8 cellular contexts compared by ENCODE assay signal in the genomic region with DNA sequence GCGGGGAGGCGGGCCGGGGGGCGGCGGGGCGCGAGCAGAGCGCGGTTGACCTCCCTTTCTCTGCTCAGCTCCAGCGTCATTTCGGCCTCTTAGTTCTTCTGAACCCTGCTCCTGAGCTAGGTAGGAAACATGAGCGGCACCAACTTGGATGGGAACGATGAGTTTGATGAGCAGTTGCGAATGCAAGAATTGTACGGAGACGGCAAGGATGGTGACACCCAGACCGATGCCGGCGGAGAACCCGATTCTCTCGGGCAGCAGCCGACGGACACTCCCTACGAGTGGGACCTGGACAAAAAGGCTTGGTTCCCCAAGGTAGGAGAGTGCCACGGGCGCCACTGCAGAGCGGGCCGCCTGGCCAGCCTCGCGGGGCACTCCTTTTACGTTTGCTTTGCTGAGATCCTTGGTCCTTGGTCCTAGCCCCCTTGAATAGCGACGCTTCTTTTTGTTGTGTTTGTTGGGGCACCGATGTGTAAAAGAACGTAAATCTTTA. TPM values are rescaled to one million over a fixed set of nuclear protein-coding genes. Genes with fewer than 3 reads are reported as not detected.
DNase-seq lines count a peak whose midpoint lies in the region; ATAC-seq and TF ChIP-seq lines count a peak whose summit lies in the region.

A gene with protein sequence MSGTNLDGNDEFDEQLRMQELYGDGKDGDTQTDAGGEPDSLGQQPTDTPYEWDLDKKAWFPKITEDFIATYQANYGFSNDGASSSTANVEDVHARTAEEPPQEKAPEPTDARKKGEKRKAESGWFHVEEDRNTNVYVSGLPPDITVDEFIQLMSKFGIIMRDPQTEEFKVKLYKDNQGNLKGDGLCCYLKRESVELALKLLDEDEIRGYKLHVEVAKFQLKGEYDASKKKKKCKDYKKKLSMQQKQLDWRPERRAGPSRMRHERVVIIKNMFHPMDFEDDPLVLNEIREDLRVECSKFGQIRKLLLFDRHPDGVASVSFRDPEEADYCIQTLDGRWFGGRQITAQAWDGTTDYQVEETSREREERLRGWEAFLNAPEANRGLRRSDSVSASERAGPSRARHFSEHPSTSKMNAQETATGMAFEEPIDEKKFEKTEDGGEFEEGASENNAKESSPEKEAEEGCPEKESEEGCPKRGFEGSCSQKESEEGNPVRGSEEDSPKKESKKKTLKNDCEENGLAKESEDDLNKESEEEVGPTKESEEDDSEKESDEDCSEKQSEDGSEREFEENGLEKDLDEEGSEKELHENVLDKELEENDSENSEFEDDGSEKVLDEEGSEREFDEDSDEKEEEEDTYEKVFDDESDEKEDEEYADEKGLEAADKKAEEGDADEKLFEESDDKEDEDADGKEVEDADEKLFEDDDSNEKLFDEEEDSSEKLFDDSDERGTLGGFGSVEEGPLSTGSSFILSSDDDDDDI (plus strand): TSS at position 37 of the 493 bp plus-strand sequence. CDS start 93 bp downstream, at position 130.

- ATAC-seq in HG03175 (IDR thresholded peaks at IDR 0.05; ENCODE audit: unreplicated experiment) = peak; percentile 16

- H3K27me3 ChIP-seq in trophoblast cell (ENCODE audit: insufficient read depth, low read length) = no peaks in the 10 kb centered on the region

- no peak for DNase-seq in activated naive CD4-positive, alpha-beta T cell treated with anti-CD3 and anti-CD28 coated beads, Interleukin-2, amount 10 ng/mL, durations not matched to agents 7 days and 5 days
- no peak for DNase-seq in activated naive CD4-positive, alpha-beta T cell treated with Interleukin-2 at 50 U/mL for 16 hours
- DNase-seq in activated CD4-positive, alpha-beta memory T cell treated with anti-CD3 and anti-CD28 coated beads, Interleukin-2, amount 10 ng/mL, durations not matched to agents 7 days and 5 days = no peak
- DNase-seq in glutamatergic neuron (peak; percentile 26), trophoblast cell (peak in 1 of 2 donors; percentile 25), DMS153 treated with DMSO at 0.1 percent for 48 hours (lab: John Stamatoyannopoulos, UW; ENCODE audit: unreplicated experiment) (no peak), GDM1 (lab: John Stamatoyannopoulos, UW) (no peak)

- H3K4me3 ChIP-seq in trophoblast cell (ENCODE audit: low read depth, low read length) = peak within 1 kb of the TSS; percentile 92

- no peak for TF ChIP-seq CTCF in glutamatergic neuron (IDR thresholded peaks at IDR 0.05; ENCODE audit: partially characterized antibody, unreplicated experiment)

- H3K36me3 ChIP-seq in trophoblast cell (ENCODE audit: control insufficient read depth in 1 of 2, insufficient read depth in 2 of 2, low read length in 2 of 2) = peaks cover 0 to 2% of the 10 kb centered on the region in 2 experiments

- no peak within 1 kb of the TSS for H2BK12ac ChIP-seq in trophoblast cell (ENCODE audit: low read length)

- peaks cover 10% of the 10 kb centered on the region for H3K36me3 Mint-ChIP-seq in activated naive CD4-positive, alpha-beta T cell treated with anti-CD3 and anti-CD28 coated beads, Interleukin-2, amount 10 ng/mL, durations not matched to agents 7 days and 5 days
- H3K36me3 Mint-ChIP-seq in activated CD4-positive, alpha-beta memory T cell treated with anti-CD3 and anti-CD28 coated beads, Interleukin-2, amount 10 ng/mL, durations not matched to agents 7 days and 5 days (ENCODE audit: low read depth) = peaks cover 19% of the 10 kb centered on the region
- no peaks in the 10 kb centered on the region for H3K36me3 Mint-ChIP-seq in glutamatergic neuron (ENCODE audit: unreplicated experiment)

- CTCF ChIA-PET in activated naive CD4-positive, alpha-beta T cell treated with anti-CD3 and anti-CD28 coated beads, Interleukin-2, amount 10 ng/mL, durations not matched to agents 7 days and 5 days (lab: Charles Lee) = interaction anchor here (1.6 to 3.0 kb wide), 2 partner anchors 79 to 80 kb away, joined by 6 to 9 read pairs; no protein-coding TSS in a partner anchor
- CTCF ChIA-PET in activated CD4-positive, alpha-beta memory T cell treated with anti-CD3 and anti-CD28 coated beads, Interleukin-2, amount 10 ng/mL, durations not matched to agents 7 days and 5 days (lab: Charles Lee) = interaction anchor here (1.0 to 2.1 kb wide), 2 partner anchors 80 to 213 kb away, joined by 3 to 12 read pairs; no protein-coding TSS in a partner anchor

- H3K14ac ChIP-seq in trophoblast cell (ENCODE audit: low read length) = peak within 1 kb of the TSS; percentile 85

- H3K23ac ChIP-seq in trophoblast cell (ENCODE audit: low read length) = no peak within 1 kb of the TSS

- H3K79me2 ChIP-seq in trophoblast cell (ENCODE audit: control insufficient read depth, insufficient read depth, low read length, poor library complexity) = peaks cover 2% of the 10 kb centered on the region

- H2AK5ac ChIP-seq in trophoblast cell (ENCODE audit: low read length) = peak within 1 kb of the TSS; percentile 54

- WGBS in trophoblast cell (ENCODE audit: extremely low coverage, insufficient coverage, insufficient read length) = no CpG with 5 or more reads among the region's 35 CpGs

- no peaks in the 10 kb centered on the region for H3K4me1 ChIP-seq in trophoblast cell (ENCODE audit: control insufficient read depth in 1 of 2, insufficient read depth in 2 of 2, low read length in 2 of 2)

- peak within 1 kb of the TSS; percentile 94 for H2BK5ac ChIP-seq in trophoblast cell (ENCODE audit: low read depth, low read length, poor library complexity)

- H3K79me1 ChIP-seq in trophoblast cell (ENCODE audit: low read length) = peaks cover 10% of the 10 kb centered on the region

- H3K27ac Mint-ChIP-seq in activated naive CD4-positive, alpha-beta T cell treated with anti-CD3 and anti-CD28 coated beads, Interleukin-2, amount 10 ng/mL, durations not matched to agents 7 days and 5 days = peak within 1 kb of the TSS; percentile 97
- H3K27ac Mint-ChIP-seq in activated CD4-positive, alpha-beta memory T cell treated with anti-CD3 and anti-CD28 coated beads, Interleukin-2, amount 10 ng/mL, durations not matched to agents 7 days and 5 days = peak within 1 kb of the TSS; percentile 97
- H3K27ac Mint-ChIP-seq in glutamatergic neuron (ENCODE audit: unreplicated experiment) = peak within 1 kb of the TSS; percentile 93

- H4K8ac ChIP-seq in trophoblast cell (ENCODE audit: low read depth, low read length) = peak within 1 kb of the TSS; percentile 95

- H3K27ac ChIP-seq in trophoblast cell (ENCODE audit: low read depth, low read length) = peak within 1 kb of the TSS; percentile 98

- POLR2A ChIA-PET in activated CD4-positive, alpha-beta memory T cell treated with anti-CD3 and anti-CD28 coated beads, Interleukin-2, amount 10 ng/mL, durations not matched to agents 7 days and 5 days (lab: Charles Lee) = interaction anchor here (0.6 to 2.7 kb wide), 11 partner anchors 9 to 381 kb away, joined by 3 to 23 read pairs (median 5); no protein-coding TSS in a partner anchor

- peak within 1 kb of the TSS; percentile 92 for H4K91ac ChIP-seq in trophoblast cell (ENCODE audit: low read depth, low read length)

- H2AFZ ChIP-seq in trophoblast cell (ENCODE audit: insufficient read depth, low read length, poor library complexity) = peak within 1 kb of the TSS; percentile 93

- no peak within 1 kb of the TSS for H3K4ac ChIP-seq in trophoblast cell (ENCODE audit: low read depth, low read length)

- peak within 1 kb of the TSS; percentile 83 for H2BK120ac ChIP-seq in trophoblast cell (ENCODE audit: insufficient read depth, low read length, poor library complexity)

- peak within 1 kb of the TSS; percentile 97 for H3K18ac ChIP-seq in trophoblast cell (ENCODE audit: low read length)

- no peaks in the 10 kb centered on the region for H3K9me3 ChIP-seq in trophoblast cell (ENCODE audit: insufficient read depth, low read depth, low read length)

- H3K4me3 Mint-ChIP-seq in activated naive CD4-positive, alpha-beta T cell treated with anti-CD3 and anti-CD28 coated beads, Interleukin-2, amount 10 ng/mL, durations not matched to agents 7 days and 5 days = peak within 1 kb of the TSS; percentile 95
- peak within 1 kb of the TSS; percentile 88 for H3K4me3 Mint-ChIP-seq in activated CD4-positive, alpha-beta memory T cell treated with anti-CD3 and anti-CD28 coated beads, Interleukin-2, amount 10 ng/mL, durations not matched to agents 7 days and 5 days
- H3K4me3 Mint-ChIP-seq in glutamatergic neuron (ENCODE audit: unreplicated experiment) = peak within 1 kb of the TSS; percentile 94

- H3K9me3 Mint-ChIP-seq in activated naive CD4-positive, alpha-beta T cell treated with anti-CD3 and anti-CD28 coated beads, Interleukin-2, amount 10 ng/mL, durations not matched to agents 7 days and 5 days = no peaks in the 10 kb centered on the region
- no peaks in the 10 kb centered on the region for H3K9me3 Mint-ChIP-seq in activated CD4-positive, alpha-beta memory T cell treated with anti-CD3 and anti-CD28 coated beads, Interleukin-2, amount 10 ng/mL, durations not matched to agents 7 days and 5 days
- no peaks in the 10 kb centered on the region for H3K9me3 Mint-ChIP-seq in glutamatergic neuron (ENCODE audit: unreplicated experiment)

- H3K9ac ChIP-seq in trophoblast cell (ENCODE audit: low read length) = peak within 1 kb of the TSS; percentile 97

- H3K27me3 Mint-ChIP-seq in activated naive CD4-positive, alpha-beta T cell treated with anti-CD3 and anti-CD28 coated beads, Interleukin-2, amount 10 ng/mL, durations not matched to agents 7 days and 5 days = peaks cover under 1% of the 10 kb centered on the region
- H3K27me3 Mint-ChIP-seq in activated CD4-positive, alpha-beta memory T cell treated with anti-CD3 and anti-CD28 coated beads, Interleukin-2, amount 10 ng/mL, durations not matched to agents 7 days and 5 days = peaks cover 2% of the 10 kb centered on the region
- H3K27me3 Mint-ChIP-seq in glutamatergic neuron (ENCODE audit: unreplicated experiment) = no peaks in the 10 kb centered on the region

- H4K12ac ChIP-seq in trophoblast cell (ENCODE audit: low read depth, low read length) = peak within 1 kb of the TSS; percentile 87

- peaks cover 30% of the 10 kb centered on the region for H3K4me1 Mint-ChIP-seq in activated naive CD4-positive, alpha-beta T cell treated with anti-CD3 and anti-CD28 coated beads, Interleukin-2, amount 10 ng/mL, durations not matched to agents 7 days and 5 days
- H3K4me1 Mint-ChIP-seq in activated CD4-positive, alpha-beta memory T cell treated with anti-CD3 and anti-CD28 coated beads, Interleukin-2, amount 10 ng/mL, durations not matched to agents 7 days and 5 days = peaks cover 36% of the 10 kb centered on the region
- peaks cover 4% of the 10 kb centered on the region for H3K4me1 Mint-ChIP-seq in glutamatergic neuron (ENCODE audit: low read depth, unreplicated experiment)

- peak within 1 kb of the TSS; percentile 69 for H3K4me2 ChIP-seq in trophoblast cell (ENCODE audit: low read length)

RNA-seq across cellular contexts. Expression of the gene that starts here (rescaled TPM):
- 10 to 100 TPM; 63.7 to 64.1 TPM for total RNA-seq in activated CD4-positive, alpha-beta memory T cell treated with anti-CD3 and anti-CD28 coated beads, Interleukin-2, amount 10 ng/mL, durations not matched to agents 7 days and 5 days
- total RNA-seq in glutamatergic neuron (ENCODE audit: unreplicated experiment) = 52.1 TPM
- 41.8 and 43.5 TPM in 2 replicates for polyA plus RNA-seq in trophoblast cell (2013)
